11 cellular contexts compared by ENCODE assay signal in the genomic region with DNA sequence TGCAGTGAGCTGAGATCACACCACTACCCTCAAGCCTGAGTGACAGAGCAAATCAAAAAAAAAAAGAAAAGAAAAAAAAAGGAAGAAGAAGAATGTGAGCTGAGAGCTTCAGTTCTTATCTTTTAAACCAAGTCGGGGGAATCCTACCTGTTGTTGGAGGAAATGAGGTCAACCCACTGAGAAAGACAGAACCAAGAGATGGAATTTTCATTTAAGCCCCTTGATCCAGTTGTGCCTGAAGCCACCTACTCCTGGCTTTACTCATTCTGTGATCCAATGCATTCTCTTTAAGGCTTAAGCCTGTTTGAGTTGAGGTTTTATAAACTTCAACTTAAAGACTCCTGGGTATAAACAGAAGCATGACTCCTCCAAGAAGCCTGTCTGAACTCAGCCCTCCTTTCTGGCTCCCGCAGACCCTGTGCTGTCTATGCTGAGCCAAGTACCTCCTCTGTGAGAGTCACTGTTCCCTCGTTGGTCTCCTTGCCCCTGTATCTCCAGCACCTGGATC. TPM values are rescaled to one million over a fixed set of nuclear protein-coding genes. Genes with fewer than 3 reads are reported as not detected.
DNase-seq lines count a peak whose midpoint lies in the region; ATAC-seq and TF ChIP-seq lines count a peak whose summit lies in the region.
"Had no signal": no experiment of that assay in that cellular context is flagged by ENCODE, and none has a peak within 500 bp of the region (broad histone marks: within the 10 kb centered on the region; RNA-seq: fewer than 3 reads in every experiment).

No MANE protein-coding gene starts in this region.

- DNase-seq in RWPE1 (ENCODE audit: low spot score) = no peak
- DNase-seq in fibroblast of peridontal ligament (ENCODE audit: extremely low read depth) = peak; percentile 63
- DNase-seq in osteocyte (ENCODE audit: extremely low spot score, unreplicated experiment) = no peak
- no peak for DNase-seq in HAP-1 (ENCODE audit: low spot score in 2 of 2)
- no peak for DNase-seq in COLO829 (ENCODE audit: low spot score)
- no peak for DNase-seq in CD8-positive, alpha-beta memory T cell
- DNase-seq: NCI-H1105 treated with DMSO at 0.1 percent for 48 hours had no signal

- peak overlapping the region in 10 of 11 experiments; percentile 31 to 83 (median 72); a peak in 20 of 22 replicates for H3K27ac ChIP-seq in BLaER1 treated with 17β-estradiol and CSF1 and Interleukin-3, amounts not matched to agents 10 nM and 100 nM
- H3K27ac ChIP-seq in RWPE1 = peak overlapping the region; percentile 58
- H3K27ac ChIP-seq in CD8-positive, alpha-beta memory T cell (ENCODE audit: low read depth, low read length) = no peak overlapping the region

- no peaks in the 10 kb centered on the region for H3K9me3 Mint-ChIP-seq in osteocyte (ENCODE audit: unreplicated experiment)
- no peaks in the 10 kb centered on the region for H3K9me3 Mint-ChIP-seq in CD8-positive, alpha-beta memory T cell
- H3K9me3 Mint-ChIP-seq: activated naive CD4-positive, alpha-beta T cell treated with anti-CD3 and anti-CD28 coated beads, Interleukin-2, amount 50 U/mL, for 24 hours had no signal

- TF ChIP-seq CTCF in RWPE1 (conservative IDR thresholded peaks at IDR 0.05; ENCODE audit: low read depth) (no peak), osteocyte (IDR thresholded peaks at IDR 0.05) (no peak)

- peak overlapping the region; percentile 14 to 89 (median 45) for H3K4me2 ChIP-seq in BLaER1 treated with 17β-estradiol and CSF1 and Interleukin-3, amounts not matched to agents 10 nM and 100 nM

- H3K27ac Mint-ChIP-seq in osteocyte (ENCODE audit: unreplicated experiment) = peak overlapping the region; percentile 43
- H3K27ac Mint-ChIP-seq in CD8-positive, alpha-beta memory T cell = peak overlapping the region in 1 of 8 donors; percentile 32
- H3K27ac Mint-ChIP-seq: activated naive CD4-positive, alpha-beta T cell treated with anti-CD3 and anti-CD28 coated beads, Interleukin-2, amount 50 U/mL, for 24 hours had no signal

- no peak for ATAC-seq in SK-N-SH treated with all-trans-retinoic acid at 6 μM for 48 hours
- ATAC-seq: activated CD4-positive, CD25-positive, alpha-beta regulatory T cell treated with anti-CD3 and anti-CD28 coated beads, Interleukin-2, amount 50 U/mL, for 24 hours had no signal

- no peaks in the 10 kb centered on the region for H3K27me3 ChIP-seq in BLaER1 treated with 17β-estradiol and CSF1 and Interleukin-3, amounts not matched to agents 10 nM and 100 nM
- H3K27me3 ChIP-seq in HAP-1 (ENCODE audit: low read depth) = no peaks in the 10 kb centered on the region
- H3K27me3 ChIP-seq in CD8-positive, alpha-beta memory T cell (ENCODE audit: insufficient read depth, low read length, poor library complexity, severe bottlenecking) = no peaks in the 10 kb centered on the region

- no peaks in the 10 kb centered on the region for H3K27me3 Mint-ChIP-seq in osteocyte (ENCODE audit: unreplicated experiment)
- peaks cover 0 to 3% of the 10 kb centered on the region in 2 donors for H3K27me3 Mint-ChIP-seq in CD8-positive, alpha-beta memory T cell
- H3K27me3 Mint-ChIP-seq: activated naive CD4-positive, alpha-beta T cell treated with anti-CD3 and anti-CD28 coated beads, Interleukin-2, amount 50 U/mL, for 24 hours had no signal

- no peak overlapping the region for H3K4me3 Mint-ChIP-seq in osteocyte (ENCODE audit: unreplicated experiment)
- H3K4me3 Mint-ChIP-seq in CD8-positive, alpha-beta memory T cell = no peak overlapping the region
- H3K4me3 Mint-ChIP-seq: activated naive CD4-positive, alpha-beta T cell treated with anti-CD3 and anti-CD28 coated beads, Interleukin-2, amount 50 U/mL, for 24 hours had no signal

- H3K9me3 ChIP-seq in BLaER1 treated with 17β-estradiol and CSF1 and Interleukin-3, amounts not matched to agents 10 nM and 100 nM (replicated peaks in 1 of 11) = peaks cover 0 to 6% (median 0%) of the 10 kb centered on the region in 11 experiments; a peak in 1 of 22 replicates
- H3K9me3 ChIP-seq in HAP-1 = no peaks in the 10 kb centered on the region; the same call in 1 of the 2 replicates
- no peaks in the 10 kb centered on the region for H3K9me3 ChIP-seq in CD8-positive, alpha-beta memory T cell (ENCODE audit: low read length)

- POLR2A ChIA-PET in RWPE1 (lab: Yijun Ruan, JAX; ENCODE audit: low non-redundant PET) = no interaction called here
- POLR2A ChIA-PET in CD8-positive, alpha-beta memory T cell (lab: Charles Lee) = interaction anchor here (0.6 kb wide), 1 partner anchor 146 kb away, joined by 3 read pairs; no protein-coding TSS in a partner anchor

- peak overlapping the region; percentile 3 to 55 (median 23); a peak in 13 of 22 replicates for H3K9ac ChIP-seq in BLaER1 treated with 17β-estradiol and CSF1 and Interleukin-3, amounts not matched to agents 10 nM and 100 nM

- no peaks in the 10 kb centered on the region for H4K20me1 ChIP-seq in BLaER1 treated with 17β-estradiol and CSF1 and Interleukin-3, amounts not matched to agents 10 nM and 100 nM

- H3K36me3 Mint-ChIP-seq in osteocyte (ENCODE audit: unreplicated experiment) = no peaks in the 10 kb centered on the region
- no peaks in the 10 kb centered on the region for H3K36me3 Mint-ChIP-seq in CD8-positive, alpha-beta memory T cell
- H3K36me3 Mint-ChIP-seq: activated naive CD4-positive, alpha-beta T cell treated with anti-CD3 and anti-CD28 coated beads, Interleukin-2, amount 50 U/mL, for 24 hours had no signal

- CTCF ChIA-PET in RWPE1 (lab: Yijun Ruan, JAX) = interaction anchor here (0.6 kb wide), 1 partner anchor 95 kb away, joined by 5 read pairs; no protein-coding TSS in a partner anchor
- CTCF ChIA-PET in CD8-positive, alpha-beta memory T cell (lab: Charles Lee) = no interaction called here

- peaks cover 46% of the 10 kb centered on the region for H3K4me1 Mint-ChIP-seq in osteocyte (ENCODE audit: unreplicated experiment)
- H3K4me1 Mint-ChIP-seq in CD8-positive, alpha-beta memory T cell = peaks cover 10 to 27% (median 15%) of the 10 kb centered on the region in 3 donors

- no peaks in the 10 kb centered on the region for H3K36me3 ChIP-seq in BLaER1 treated with 17β-estradiol and CSF1 and Interleukin-3, amounts not matched to agents 10 nM and 100 nM
- H3K36me3 ChIP-seq in HAP-1 (replicated peaks) = no peaks in the 10 kb centered on the region
- H3K36me3 ChIP-seq in CD8-positive, alpha-beta memory T cell (ENCODE audit: insufficient read depth, low read length) = no peaks in the 10 kb centered on the region

- in situ Hi-C loops in HAP-1 (cut with MboI; ENCODE audit: low sequenced_read_pairs) = no loop called here

- H3K4me1 ChIP-seq in BLaER1 treated with 17β-estradiol and CSF1 and Interleukin-3, amounts not matched to agents 10 nM and 100 nM = peaks cover 37 to 60% (median 52%) of the 10 kb centered on the region in 10 experiments
- H3K4me1 ChIP-seq in HAP-1 = peaks cover 3% of the 10 kb centered on the region; the same call in 1 of the 2 replicates
- H3K4me1 ChIP-seq in CD8-positive, alpha-beta memory T cell (ENCODE audit: insufficient read depth, low read length) = peaks cover 32% of the 10 kb centered on the region

- no peak overlapping the region for H3K4me3 ChIP-seq in BLaER1 treated with 17β-estradiol and CSF1 and Interleukin-3, amounts not matched to agents 10 nM and 100 nM
- no peak overlapping the region for H3K4me3 ChIP-seq in HAP-1
- H3K4me3 ChIP-seq in CD8-positive, alpha-beta memory T cell (ENCODE audit: low read length) = no peak overlapping the region

TF ChIP-seq in SK-N-SH treated with all-trans-retinoic acid at 6 μM for 48 hours, 23 proteins besides CTCF, POLR2A, EP300 and RAD21:
- no peak for TF ChIP-seq CSDC2 (CRISPR knock-in tag; IDR thresholded peaks at IDR 0.05)
- no peak for TF ChIP-seq BACH2 (CRISPR knock-in tag; IDR thresholded peaks at IDR 0.05; ENCODE audit: borderline replicate concordance)

RNA-seq across cellular contexts. Expression of gene MAP1LC3B2, which starts 32.5 kb away (rescaled TPM):
- total RNA-seq in osteocyte = 1.7 and 2.1 TPM in 2 replicates
- 1 to 10 TPM in 1 of 2 experiments, under 1 TPM in 1; 0.96 to 1.7 TPM for total RNA-seq in CD8-positive, alpha-beta memory T cell
- polyA plus RNA-seq in CD8-positive, alpha-beta memory T cell = 5.8 TPM
